10 cellular contexts compared by ENCODE assay signal in the genomic region with DNA sequence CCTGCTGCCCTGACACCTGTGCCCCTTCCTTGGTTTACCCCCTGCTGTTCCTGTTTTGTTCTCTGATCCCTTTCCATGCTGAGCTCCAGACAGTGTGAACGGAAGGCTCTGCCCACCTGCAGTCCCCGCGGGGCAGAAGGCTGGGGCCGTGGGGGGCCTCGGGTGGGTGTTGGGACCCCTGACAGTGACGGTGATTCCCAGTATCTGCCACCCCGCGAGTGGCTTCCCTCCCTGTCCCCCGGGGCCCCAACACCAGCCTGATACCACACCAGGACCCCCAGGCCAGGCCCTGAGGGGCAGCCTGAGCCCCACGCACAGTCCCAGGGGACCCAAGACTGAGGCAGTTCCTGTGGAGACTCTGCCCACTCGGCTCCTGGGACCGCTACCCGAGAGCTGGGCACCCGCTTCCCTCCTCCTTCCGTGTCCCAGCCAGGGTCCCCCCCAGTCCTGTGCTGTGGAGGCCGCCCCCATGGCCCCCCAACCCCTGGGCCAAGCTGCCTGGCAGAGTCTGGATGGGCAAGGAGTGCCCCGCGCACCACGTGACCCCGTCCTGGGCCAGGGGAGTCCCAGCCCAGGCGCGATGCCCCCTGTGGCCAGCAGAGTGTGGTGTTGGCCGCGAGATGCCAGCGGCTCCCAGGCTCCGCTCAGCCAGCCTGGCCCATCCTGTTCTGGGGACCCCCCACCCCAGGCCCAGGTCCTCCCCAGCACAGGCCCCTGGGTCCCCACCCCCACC.
DNase-seq lines count a peak whose midpoint lies in the region; ATAC-seq and TF ChIP-seq lines count a peak whose summit lies in the region.
"Had no signal": no experiment of that assay in that cellular context is flagged by ENCODE, and none has a peak within 500 bp of the region (broad histone marks: within the 10 kb centered on the region; RNA-seq: fewer than 3 reads in every experiment).

No MANE protein-coding gene starts in this region.

- no peak overlapping the region for H2AFZ ChIP-seq in MM.1S (ENCODE audit: low read length)

- H4K20me1 ChIP-seq in MM.1S (ENCODE audit: insufficient read depth, low read length) = no peaks in the 10 kb centered on the region

- peaks cover 9% of the 10 kb centered on the region for H3K27me3 Mint-ChIP-seq in memory B cell

- no peaks in the 10 kb centered on the region for H3F3A ChIP-seq in MM.1S (ENCODE audit: insufficient read depth, low read length)

- no peak overlapping the region for H3K4me2 ChIP-seq in MM.1S (ENCODE audit: low read depth, low read length)

- no peak overlapping the region for H3K27ac ChIP-seq in MM.1S (ENCODE audit: low read length)

- no peaks in the 10 kb centered on the region for H3K4me1 ChIP-seq in MM.1S (ENCODE audit: low read length)

- H3K9me3 ChIP-seq in MM.1S (replicated peaks; ENCODE audit: insufficient read depth, low read length) = no peaks in the 10 kb centered on the region

- peak; percentile 42 for TF ChIP-seq CTCF in MM.1S (IDR thresholded peaks at IDR 0.05; ENCODE audit: low read length)

- H3K9me2 ChIP-seq in MM.1S (replicated peaks; ENCODE audit: insufficient read depth, low read length) = no peaks in the 10 kb centered on the region

- H3K9me3 Mint-ChIP-seq in memory B cell = peaks cover 2% of the 10 kb centered on the region
- H3K9me3 Mint-ChIP-seq: CD8-positive, alpha-beta memory T cell had no signal

- H3K4me3 ChIP-seq in MM.1S (ENCODE audit: low read length) = no peak overlapping the region

- ATAC-seq in memory B cell (ENCODE audit: low read depth) = peak; percentile 55
- ATAC-seq in stimulated activated naive CD8-positive, alpha-beta T cell treated with anti-CD3 and anti-CD28 coated beads, Interleukin-15, Interleukin-2, amounts not matched to agents 100 U/mL and 50 U/mL, for 24 hours = peak; percentile 53

- H3K27ac Mint-ChIP-seq in memory B cell = no peak overlapping the region
- H3K27ac Mint-ChIP-seq: activated naive CD8-positive, alpha-beta T cell; CD8-positive, alpha-beta memory T cell had no signal

- no peak overlapping the region for H3K4me3 Mint-ChIP-seq in memory B cell
- H3K4me3 Mint-ChIP-seq: activated naive CD8-positive, alpha-beta T cell; CD8-positive, alpha-beta memory T cell had no signal

- peaks cover 7% of the 10 kb centered on the region for H3K4me1 Mint-ChIP-seq in memory B cell
- H3K4me1 Mint-ChIP-seq: CD8-positive, alpha-beta memory T cell had no signal

- H3K36me3 Mint-ChIP-seq in memory B cell = peaks cover 2% of the 10 kb centered on the region
- H3K36me3 Mint-ChIP-seq: activated naive CD8-positive, alpha-beta T cell; CD8-positive, alpha-beta memory T cell had no signal

- H3K9ac ChIP-seq in MM.1S (ENCODE audit: low read length) = no peak overlapping the region

- no peaks in the 10 kb centered on the region for H3K36me3 ChIP-seq in MM.1S (replicated peaks; ENCODE audit: insufficient read depth, low read length)

- DNase-seq in NCI-H1417 (lab: John Stamatoyannopoulos, UW) = peak; percentile 52 to 76 (median 73)
- DNase-seq in NCI-H1417 treated with DMSO at 0.1 percent for 48 hours (lab: John Stamatoyannopoulos, UW) = no peak
- no peak for DNase-seq in MM.1S
- peak; percentile 19 for DNase-seq in activated CD4-positive, alpha-beta T cell treated with anti-CD3 and anti-CD28 coated beads for 1 hour
- DNase-seq in ecto neural progenitor cell (ENCODE audit: low spot score) = peak; percentile 88
- no peak for DNase-seq in memory B cell (ENCODE audit: low spot score in 2 of 2)
- DNase-seq in stimulated activated naive CD8-positive, alpha-beta T cell treated with anti-CD3 and anti-CD28 coated beads, Interleukin-15, Interleukin-2, amounts not matched to agents 100 U/mL and 50 U/mL, for 24 hours = peak; percentile 59
- DNase-seq in NK-92 (lab: John Stamatoyannopoulos, UW; ENCODE audit: unreplicated experiment) = no peak

- no peaks in the 10 kb centered on the region for H3K79me2 ChIP-seq in MM.1S (ENCODE audit: low read length)

- peaks cover 88% of the 10 kb centered on the region for H3K27me3 ChIP-seq in MM.1S (replicated peaks; ENCODE audit: insufficient read depth, low read length)

Comparison
In these comparisons a context has a peak if more than half of its experiments do, and no peak if none do; other contexts are left out.
1. DNase-seq: peak in NCI-H1417 (3 of 3), activated CD4-positive, alpha-beta T cell treated with anti-CD3 and anti-CD28 coated beads for 1 hour (single experiment), ecto neural progenitor cell (single experiment) and stimulated activated naive CD8-positive, alpha-beta T cell treated with anti-CD3 and anti-CD28 coated beads, Interleukin-15, Interleukin-2, amounts not matched to agents 100 U/mL and 50 U/mL, for 24 hours (single experiment); none in NCI-H1417 treated with DMSO at 0.1 percent for 48 hours (single experiment), MM.1S (single experiment), memory B cell (0 of 2) and NK-92 (single experiment).